Comparison of ENCODE assay signal across 20 cellular contexts in genomic region chr2:218031771-218032257, GRCh38. TPM values are rescaled to one million over a fixed set of nuclear protein-coding genes. Genes with fewer than 3 reads are reported as not detected.
DNase-seq lines count a peak whose midpoint lies in the region; ATAC-seq and TF ChIP-seq lines count a peak whose summit lies in the region.
"Had no signal": no experiment of that assay in that cellular context is flagged by ENCODE, and none has a peak within 500 bp of the region (broad histone marks: within the 10 kb centered on the region; RNA-seq: fewer than 3 reads in every experiment).

No MANE protein-coding gene starts in this region.

- H3K9me3 ChIP-seq in right atrium auricular region = no peaks in the 10 kb centered on the region
- H3K9me3 ChIP-seq: colonic mucosa, pancreas, sigmoid colon, suprapubic skin had no signal

- H3K27ac ChIP-seq in right atrium auricular region = no peak overlapping the region
- H3K27ac ChIP-seq: colonic mucosa, pancreas, sigmoid colon, suprapubic skin, VCaP had no signal

- no peak overlapping the region for H3K4me3 ChIP-seq in right atrium auricular region
- H3K4me3 ChIP-seq: colonic mucosa, pancreas, sigmoid colon, suprapubic skin had no signal

- H3K4me3 Mint-ChIP-seq in MCF 10A (ENCODE audit: unreplicated experiment) = no peak overlapping the region
- H3K4me3 Mint-ChIP-seq: activated naive CD8-positive, alpha-beta T cell treated with anti-CD3 and anti-CD28 coated beads, Interleukin-2, amount 10 ng/mL, durations not matched to agents 7 days and 5 days; CD4-positive, alpha-beta memory T cell; memory B cell had no signal

- no peak overlapping the region for H3K27ac Mint-ChIP-seq in MCF 10A (ENCODE audit: low read depth, unreplicated experiment)
- H3K27ac Mint-ChIP-seq: activated naive CD8-positive, alpha-beta T cell treated with anti-CD3 and anti-CD28 coated beads, Interleukin-2, amount 10 ng/mL, durations not matched to agents 7 days and 5 days; memory B cell had no signal

- DNase-seq in right atrium auricular region (ENCODE audit: low spot score) = peak; percentile 53
- DNase-seq in left ventricle myocardium superior = no peak
- peak; percentile 20 for DNase-seq in MCF 10A (ENCODE audit: unreplicated experiment)
- peak; percentile 48 for DNase-seq in islet precursor cell
- DNase-seq in ureter (ENCODE audit: low spot score) = peak; percentile 42
- no peak for DNase-seq in C1 segment of cervical spinal cord (lab: John Stamatoyannopoulos, UW)
- DNase-seq in LoVo (ENCODE audit: low spot score) = no peak
- DNase-seq: activated naive CD8-positive, alpha-beta T cell treated with anti-CD3 and anti-CD28 coated beads, Interleukin-2, amount 10 ng/mL, durations not matched to agents 7 days and 5 days; CD4-positive, alpha-beta memory T cell; NCI-H1092; NCI-H2029 treated with DMSO at 0.1 percent for 48 hours; PC-3; sigmoid colon had no signal

- no TSS peak for BruUV-seq in MCF 10A (replicated peaks; lab: Mats Ljungman, UMichigan)

- H3K4me1 Mint-ChIP-seq in MCF 10A (ENCODE audit: insufficient read depth, unreplicated experiment) = no peaks in the 10 kb centered on the region

- CTCF ChIA-PET in MCF 10A (lab: Yijun Ruan, JAX) = interaction anchor here (0.6 to 6.9 kb wide), 6 partner anchors 10 to 243 kb away, joined by 3 to 154 read pairs (median 4); no protein-coding TSS in a partner anchor

- ATAC-seq in left ventricle myocardium superior (no peak), GM18870 (IDR thresholded peaks at IDR 0.05; ENCODE audit: unreplicated experiment) (no peak)
- ATAC-seq: pancreas, PC-3 had no signal

- H3K9me3 Mint-ChIP-seq in MCF 10A (ENCODE audit: unreplicated experiment) = no peaks in the 10 kb centered on the region
- H3K9me3 Mint-ChIP-seq: activated naive CD8-positive, alpha-beta T cell treated with anti-CD3 and anti-CD28 coated beads, Interleukin-2, amount 10 ng/mL, durations not matched to agents 7 days and 5 days; CD4-positive, alpha-beta memory T cell; memory B cell had no signal

- H3K4me1 ChIP-seq in right atrium auricular region = peaks cover 0 to 38% of the 10 kb centered on the region in 2 donors
- H3K4me1 ChIP-seq: colonic mucosa had no signal

- no peaks in the 10 kb centered on the region for H3K36me3 ChIP-seq in right atrium auricular region
- H3K36me3 ChIP-seq: colonic mucosa, pancreas, sigmoid colon, suprapubic skin had no signal

- H3K36me3 Mint-ChIP-seq in MCF 10A (ENCODE audit: insufficient read depth, unreplicated experiment) = no peaks in the 10 kb centered on the region
- H3K36me3 Mint-ChIP-seq: activated naive CD8-positive, alpha-beta T cell treated with anti-CD3 and anti-CD28 coated beads, Interleukin-2, amount 10 ng/mL, durations not matched to agents 7 days and 5 days; CD4-positive, alpha-beta memory T cell; memory B cell had no signal

- intact Hi-C loops in left ventricle myocardium superior (cut with micrococcal nuclease) = loop anchor here (10.0 kb wide), 1 partner anchor 247 kb away; no protein-coding TSS in a partner anchor
- intact Hi-C loops in MCF 10A (cut with micrococcal nuclease) = no loop called here

- H3K27me3 ChIP-seq in right atrium auricular region = no peaks in the 10 kb centered on the region
- H3K27me3 ChIP-seq: colonic mucosa, pancreas, sigmoid colon had no signal

- H3K27me3 Mint-ChIP-seq in MCF 10A (ENCODE audit: insufficient read depth, unreplicated experiment) = peaks cover 7% of the 10 kb centered on the region
- H3K27me3 Mint-ChIP-seq: activated naive CD8-positive, alpha-beta T cell treated with anti-CD3 and anti-CD28 coated beads, Interleukin-2, amount 10 ng/mL, durations not matched to agents 7 days and 5 days; CD4-positive, alpha-beta memory T cell had no signal

- POLR2A ChIA-PET in MCF 10A (lab: Yijun Ruan, JAX) = no interaction called here

- TF ChIP-seq CTCF in right atrium auricular region (IDR thresholded peaks at IDR 0.05) (no peak), MCF 10A (IDR thresholded peaks at IDR 0.05; ENCODE audit: unreplicated experiment) (no peak)

RNA-seq across cellular contexts. Expression of gene TNS1, which starts 29.0 kb away (rescaled TPM):
- 100 to 1,000 TPM; 393 to 720 TPM for total RNA-seq in right atrium auricular region
- total RNA-seq in left ventricle myocardium superior = 783 TPM
- 2.9 and 3.3 TPM in 2 replicates for total RNA-seq in MCF 10A (2022)
- total RNA-seq in ureter = 581 TPM

RNA-seq across cellular contexts. Expression of gene RUFY4, which starts 37.2 kb away (rescaled TPM):
- total RNA-seq in right atrium auricular region = under 1 TPM in 1 of 2 donors, not detected in 1; 0.12 TPM
- total RNA-seq in left ventricle myocardium superior = not detected
- not detected in 2 replicates for total RNA-seq in MCF 10A (2022)
- total RNA-seq in ureter = 5.6 TPM
- total RNA-seq: colonic mucosa, PC-3, SK-MEL-5, suprapubic skin had no signal

Comparison
In these comparisons a context has a peak if more than half of its experiments do, and no peak if none do; other contexts are left out.
1. DNase-seq: peak in right atrium auricular region (single experiment), MCF 10A (single experiment), islet precursor cell (single experiment) and ureter (single experiment); none in left ventricle myocardium superior (single experiment), C1 segment of cervical spinal cord (0 of 14) and LoVo (single experiment).
2. RNA of gene TNS1, which starts 29.0 kb away (total RNA-seq): 783 TPM in left ventricle myocardium superior (single experiment), 393 to 720 TPM in right atrium auricular region and 581 TPM in ureter (single experiment); 2.9 to 3.3 TPM in MCF 10A; every median in the first group is over 10 times any median in the second.